ENCODE assay signal across 8 cellular contexts in genomic region chr22:30262917-30263741, GRCh38. TPM values are rescaled to one million over a fixed set of nuclear protein-coding genes. Genes with fewer than 3 reads are reported as not detected.
DNase-seq lines count a peak whose midpoint lies in the region; ATAC-seq and TF ChIP-seq lines count a peak whose summit lies in the region.

No MANE protein-coding gene starts in this region.

- H3K36me3 Mint-ChIP-seq in activated CD4-positive, alpha-beta T cell treated with anti-CD3 and anti-CD28 coated beads, Interleukin-2, amount 10 ng/mL, durations not matched to agents 24 days and 14 days (ENCODE audit: low read depth) = peaks cover 42% of the 10 kb centered on the region

- intact Hi-C loops in activated CD4-positive, alpha-beta T cell treated with anti-CD3 and anti-CD28 coated beads, Interleukin-2, amount 10 ng/mL, durations not matched to agents 24 days and 14 days (cut with micrococcal nuclease) = loop anchor here (1.0 kb wide), 1 partner anchor 24 kb away; no protein-coding TSS in a partner anchor

- H3K9me3 Mint-ChIP-seq in activated CD4-positive, alpha-beta T cell treated with anti-CD3 and anti-CD28 coated beads, Interleukin-2, amount 10 ng/mL, durations not matched to agents 24 days and 14 days = no peaks in the 10 kb centered on the region

- H3K4me1 Mint-ChIP-seq in activated CD4-positive, alpha-beta T cell treated with anti-CD3 and anti-CD28 coated beads, Interleukin-2, amount 10 ng/mL, durations not matched to agents 24 days and 14 days = peaks cover 59% of the 10 kb centered on the region

- H3K27ac Mint-ChIP-seq in activated CD4-positive, alpha-beta T cell treated with anti-CD3 and anti-CD28 coated beads, Interleukin-2, amount 10 ng/mL, durations not matched to agents 24 days and 14 days = peak overlapping the region; percentile 90

- H3K4me3 Mint-ChIP-seq in activated CD4-positive, alpha-beta T cell treated with anti-CD3 and anti-CD28 coated beads, Interleukin-2, amount 10 ng/mL, durations not matched to agents 24 days and 14 days = peak overlapping the region; percentile 99

- no peak overlapping the region for H3K27ac ChIP-seq in coronary artery

- peak overlapping the region; percentile 17 for H3K4me3 ChIP-seq in coronary artery

- DNase-seq in DMS53 (lab: John Stamatoyannopoulos, UW) (peak; percentile 51), DMS53 treated with DMSO at 0.1 percent for 48 hours (lab: John Stamatoyannopoulos, UW; ENCODE audit: unreplicated experiment) (no peak), NCI-H2227 treated with DMSO at 0.1 percent for 48 hours (lab: John Stamatoyannopoulos, UW) (peak; percentile 57), coronary artery (ENCODE audit: low spot score) (no peak), lung microvascular endothelial cell (ENCODE audit: low read depth in 2 of 2) (peak; percentile 67 to 74)
- DNase-seq in activated CD4-positive, alpha-beta T cell treated with anti-CD3 and anti-CD28 coated beads, Interleukin-2, amount 10 ng/mL, durations not matched to agents 24 days and 14 days = peak; percentile 95
- peak; percentile 61 for DNase-seq in stimulated activated CD8-positive, alpha-beta memory T cell treated with anti-CD3 and anti-CD28 coated beads, Interleukin-12 subunit alpha, Interleukin-12 subunit beta, amount 100 ng/mL, for 4 hours (ENCODE audit: low read depth)

- ATAC-seq in HG03139 (IDR thresholded peaks at IDR 0.05; ENCODE audit: unreplicated experiment) = no peak

- H3K27me3 Mint-ChIP-seq in activated CD4-positive, alpha-beta T cell treated with anti-CD3 and anti-CD28 coated beads, Interleukin-2, amount 10 ng/mL, durations not matched to agents 24 days and 14 days = no peaks in the 10 kb centered on the region

- TF ChIP-seq CTCF in coronary artery (IDR thresholded peaks at IDR 0.05) = peak; percentile 98

RNA-seq across cellular contexts. Expression of gene OSM, which starts 3.5 kb away (rescaled TPM):
- 61.0 and 62.8 TPM in 2 replicates for total RNA-seq in activated CD4-positive, alpha-beta T cell treated with anti-CD3 and anti-CD28 coated beads, Interleukin-2, amount 10 ng/mL, durations not matched to agents 24 days and 14 days
- not detected in 2 replicates for total RNA-seq in lung microvascular endothelial cell

RNA-seq across cellular contexts. Expression of gene LIF, which starts 16.6 kb away (rescaled TPM):
- total RNA-seq in activated CD4-positive, alpha-beta T cell treated with anti-CD3 and anti-CD28 coated beads, Interleukin-2, amount 10 ng/mL, durations not matched to agents 24 days and 14 days = 509 and 511 TPM in 2 replicates
- total RNA-seq in lung microvascular endothelial cell = 0.20 and 0.22 TPM in 2 replicates

RNA-seq across cellular contexts. Expression of gene CASTOR1, which starts 26.2 kb away (rescaled TPM):
- total RNA-seq in activated CD4-positive, alpha-beta T cell treated with anti-CD3 and anti-CD28 coated beads, Interleukin-2, amount 10 ng/mL, durations not matched to agents 24 days and 14 days = 4.7 and 7.3 TPM in 2 replicates
- 5.0 and 6.5 TPM in 2 replicates for total RNA-seq in lung microvascular endothelial cell

Comparison
In these comparisons a context has a peak if more than half of its experiments do, and no peak if none do; other contexts are left out.
1. DNase-seq: peak in DMS53 (single experiment), NCI-H2227 treated with DMSO at 0.1 percent for 48 hours (single experiment), activated CD4-positive, alpha-beta T cell treated with anti-CD3 and anti-CD28 coated beads, Interleukin-2, amount 10 ng/mL, durations not matched to agents 24 days and 14 days (single experiment), lung microvascular endothelial cell (2 of 2) and stimulated activated CD8-positive, alpha-beta memory T cell treated with anti-CD3 and anti-CD28 coated beads, Interleukin-12 subunit alpha, Interleukin-12 subunit beta, amount 100 ng/mL, for 4 hours (single experiment); none in DMS53 treated with DMSO at 0.1 percent for 48 hours (single experiment) and coronary artery (single experiment).
2. RNA of gene OSM, which starts 3.5 kb away (total RNA-seq): 61.0 to 62.8 TPM in activated CD4-positive, alpha-beta T cell treated with anti-CD3 and anti-CD28 coated beads, Interleukin-2, amount 10 ng/mL, durations not matched to agents 24 days and 14 days; not detected in lung microvascular endothelial cell; every median in the first group is over 10 times any median in the second.
3. RNA of gene LIF, which starts 16.6 kb away (total RNA-seq): 509 to 511 TPM in activated CD4-positive, alpha-beta T cell treated with anti-CD3 and anti-CD28 coated beads, Interleukin-2, amount 10 ng/mL, durations not matched to agents 24 days and 14 days; 0.20 to 0.22 TPM in lung microvascular endothelial cell; every median in the first group is over 100 times any median in the second.